ENCODE assay signal across 1 cellular context in genomic region chr10:107880185-107880584, GRCh38.
TF ChIP-seq lines count a peak whose summit lies in the region.

No MANE protein-coding gene starts in this region.

TF ChIP-seq in WTC11, 78 proteins besides CTCF, POLR2A, EP300 and RAD21 (continued from another document):
- TF ChIP-seq ERG (CRISPR knock-in tag; IDR thresholded peaks at IDR 0.05) (no peak), OVOL2 (CRISPR knock-in tag; IDR thresholded peaks at IDR 0.05; ENCODE audit: borderline replicate concordance) (no peak), ZNF281 (CRISPR knock-in tag; IDR thresholded peaks at IDR 0.05) (no peak), ARID4B (CRISPR knock-in tag; IDR thresholded peaks at IDR 0.05; ENCODE audit: borderline replicate concordance) (no peak), CDX4 (CRISPR knock-in tag; IDR thresholded peaks at IDR 0.05; ENCODE audit: borderline replicate concordance) (no peak), ATF2 (CRISPR knock-in tag; IDR thresholded peaks at IDR 0.05; ENCODE audit: borderline replicate concordance, low read depth) (no peak)
TF ChIP-seq in WTC11: peak in this region for 0.
